In the genomic region with DNA sequence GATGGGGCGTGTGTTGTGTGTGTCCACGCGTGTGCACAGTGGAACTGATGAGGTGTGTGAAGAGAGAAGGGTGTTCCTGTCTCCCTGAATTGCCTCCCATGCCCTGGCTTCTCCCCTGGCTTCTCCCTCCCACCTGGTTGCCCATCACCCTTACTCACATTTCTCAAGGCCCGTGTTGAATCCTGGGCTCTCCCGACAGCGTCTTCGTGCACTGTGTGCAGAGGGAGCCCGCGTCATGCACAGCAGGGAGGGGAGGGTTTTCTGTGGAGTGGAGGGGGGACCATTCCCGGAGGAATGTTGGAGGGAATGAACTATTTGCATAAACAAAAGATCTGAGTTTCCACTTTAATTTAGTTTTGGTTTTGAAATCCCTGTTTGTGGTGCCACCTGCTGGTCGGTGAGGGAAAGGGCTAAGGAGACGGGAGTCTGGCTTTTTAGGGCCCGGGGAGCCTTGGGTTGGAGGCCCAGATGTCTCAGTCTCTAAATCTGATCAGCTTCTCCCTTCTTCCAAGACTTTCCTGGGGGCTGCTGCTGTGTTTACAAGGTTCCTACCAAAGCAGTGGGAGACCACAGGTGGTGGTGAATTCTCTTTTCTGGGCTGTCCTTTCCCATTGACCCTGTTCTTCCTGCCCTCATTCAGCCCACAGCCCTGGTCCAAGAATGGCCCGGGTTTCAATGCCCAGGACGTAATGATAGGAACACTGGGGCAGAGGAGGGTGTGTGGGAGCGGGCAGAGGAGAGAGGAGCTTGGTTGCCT, we compare ENCODE assay signal across 8 cellular contexts. TPM values are rescaled to one million over a fixed set of nuclear protein-coding genes. Genes with fewer than 3 reads are reported as not detected.
DNase-seq lines count a peak whose midpoint lies in the region; ATAC-seq and TF ChIP-seq lines count a peak whose summit lies in the region.

Gene C1R (minus strand): TSS at position 217 of the 757 bp plus-strand sequence. CDS start 57 bp downstream, at position 160.

- H3K36me3 ChIP-seq in heart right ventricle, result peaks cover 0 to 35% (median 0%) of the 10 kb centered on the region in 9 donors
- peaks cover 18% of the 10 kb centered on the region for H3K36me3 ChIP-seq in upper lobe of right lung

- TF ChIP-seq CTCF in heart right ventricle (IDR thresholded peaks at IDR 0.05) (peak; percentile 83 to 94 (median 91)), upper lobe of right lung (IDR thresholded peaks at IDR 0.05) (peak; percentile 90)

- peaks cover 0 to 26% (median 16%) of the 10 kb centered on the region in 9 donors for H3K4me1 ChIP-seq in heart right ventricle
- peaks cover 37% of the 10 kb centered on the region for H3K4me1 ChIP-seq in upper lobe of right lung

- H3K27ac ChIP-seq in adipose tissue (ENCODE audit: low read depth, low read length) (peak within 1 kb of the TSS; percentile 85), heart right ventricle (peak within 1 kb of the TSS; percentile 46 to 84 (median 79)), upper lobe of right lung (peak within 1 kb of the TSS; percentile 80)

- H3K9me3 ChIP-seq in heart right ventricle, result no peaks in the 10 kb centered on the region
- no peaks in the 10 kb centered on the region for H3K9me3 ChIP-seq in upper lobe of right lung

- ATAC-seq in heart right ventricle (peak; percentile 74 to 88 (median 84)), upper lobe of right lung (peak; percentile 73), HG03460 (IDR thresholded peaks at IDR 0.05; ENCODE audit: unreplicated experiment) (no peak)

- intact Hi-C loops in heart right ventricle (cut with DNase I), result loop anchor here in 8 of 10 donors (1.0 to 10.0 kb wide), 9 partner anchors 24 to 170 kb away; partner anchors contain the start of genes C1S (in 8 of the 8), C12orf57 (in 3 of the 8) and RNU7-1 (in 3 of the 8)
- intact Hi-C loops in posterior vena cava (cut with DNase I), result loop anchor here in 1 of 2 donors (1.0 to 10.0 kb wide), 2 partner anchors 17 to 128 kb away; partner anchors contain the start of gene C1RL
- intact Hi-C loops in upper lobe of right lung (cut with DNase I), result no loop called here

- 11 to 17% (median 15%) methylated on average over 16 of the region's 16 CpGs for WGBS in adipose tissue, 3 donors
- 15 to 24% methylated on average over 16 of the region's 16 CpGs for WGBS in heart right ventricle, 2 donors

- H3K4me3 ChIP-seq in heart right ventricle, result peak within 1 kb of the TSS; percentile 9 to 67 (median 58)
- peak within 1 kb of the TSS; percentile 65 for H3K4me3 ChIP-seq in upper lobe of right lung

- H3K27me3 ChIP-seq in heart right ventricle, result no peaks in the 10 kb centered on the region
- no peaks in the 10 kb centered on the region for H3K27me3 ChIP-seq in upper lobe of right lung

- DNase-seq in DMS79 treated with DMSO at 0.1 percent for 48 hours (lab: John Stamatoyannopoulos, UW) (peak; percentile 78), HuH-7.5 (ENCODE audit: low spot score) (peak; percentile 46), SW480 (ENCODE audit: low spot score) (peak; percentile 65), heart right ventricle (peak; percentile 66 to 77), posterior vena cava (ENCODE audit: low spot score) (peak; percentile 96), upper lobe of right lung (peak; percentile 81)

RNA-seq across cellular contexts. Expression of gene C1R, which starts in this region (rescaled TPM):
- polyA plus RNA-seq in adipose tissue (100 to 1,000 TPM in 2 of 3 donors, 10 to 100 TPM in 1; 86.3 to 575 (median 386) TPM), heart right ventricle (100 to 1,000 TPM in 1 of 2 donors, 10 to 100 TPM in 1; 73.0 to 209 TPM)
- total RNA-seq in heart right ventricle (100 to 1,000 TPM in 4 of 10 donors, 10 to 100 TPM in 6; 19.9 to 238 (median 59.0) TPM), posterior vena cava (1,000 to 10,000 TPM; 1,008 to 1,686 TPM), upper lobe of right lung (367 TPM)

Comparison
In these comparisons a context has a peak if more than half of its experiments do, and no peak if none do; other contexts are left out.
1. DNase-seq: peak in every context shown above with its lines; median percentile 96 in posterior vena cava; 81 in upper lobe of right lung; 78 in DMS79 treated with DMSO at 0.1 percent for 48 hours; 72 in heart right ventricle; 65 in SW480; 46 in HuH-7.5.